ENCODE assay signal across 17 cellular contexts in the genomic region with DNA sequence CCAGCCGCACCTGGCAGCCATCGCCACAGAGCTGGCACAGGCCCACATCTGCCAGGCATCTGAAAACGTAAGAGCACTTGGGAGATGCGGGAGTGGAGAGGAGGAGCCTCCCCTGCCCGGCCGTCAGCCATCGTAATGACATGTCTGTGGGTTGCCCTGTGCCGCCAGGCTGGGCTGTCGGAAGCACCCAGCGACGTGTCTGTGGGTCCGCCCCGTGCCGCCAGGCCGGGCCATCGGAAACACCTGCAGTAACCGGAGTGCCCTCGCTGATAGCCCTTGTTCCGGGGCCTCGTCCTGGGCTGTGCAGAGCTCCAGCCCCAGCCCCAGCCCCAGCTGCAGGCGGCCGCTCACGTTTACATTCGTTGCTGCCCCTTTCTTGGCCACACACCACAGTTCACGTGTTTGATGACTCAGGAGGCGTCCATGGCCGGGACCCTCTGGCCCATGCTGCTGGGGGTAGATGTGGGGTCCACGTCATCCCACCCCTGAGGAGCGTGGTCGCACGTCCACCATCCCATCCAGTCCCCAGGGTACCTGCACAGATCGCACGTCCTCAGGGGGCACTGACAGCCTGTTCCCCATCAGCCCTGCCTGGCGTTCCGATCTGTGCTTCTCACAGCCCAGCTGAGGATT.
"Had no signal": no experiment of that assay in that cellular context is flagged by ENCODE, and none has a peak within 500 bp of the region (broad histone marks: within the 10 kb centered on the region; RNA-seq: fewer than 3 reads in every experiment).

No MANE protein-coding gene starts in this region.

- H3K4me3 ChIP-seq: body of pancreas, coronary artery, esophagus squamous epithelium, tibial artery had no signal

- H3K4me3 Mint-ChIP-seq: activated naive CD4-positive, alpha-beta T cell treated with anti-CD3 and anti-CD28 coated beads, Interleukin-2, amount 10 ng/mL, durations not matched to agents 7 days and 5 days; activated T-helper 17 cell treated with anti-CD3 and anti-CD28 coated beads, Interleukin-2, amount 50 U/mL, for 72 hours; nephron progenitor cell; stimulated activated effector memory CD8-positive, alpha-beta T cell treated with anti-CD3 and anti-CD28 coated beads, Interleukin-12 subunit alpha, Interleukin-12 subunit beta, amount 100 ng/mL, for 72 hours; T-helper 2 cell treated with Interferon-gamma antibody and Interleukin-4, amounts not matched to agents 5 μg/mL and 100 μg/mL, for 36 hours had no signal

- H3K27ac Mint-ChIP-seq: activated naive CD4-positive, alpha-beta T cell treated with anti-CD3 and anti-CD28 coated beads, Interleukin-2, amount 10 ng/mL, durations not matched to agents 7 days and 5 days; activated T-helper 17 cell treated with anti-CD3 and anti-CD28 coated beads, Interleukin-2, amount 50 U/mL, for 72 hours; nephron progenitor cell; stimulated activated effector memory CD8-positive, alpha-beta T cell treated with anti-CD3 and anti-CD28 coated beads, Interleukin-12 subunit alpha, Interleukin-12 subunit beta, amount 100 ng/mL, for 72 hours; T-helper 2 cell treated with Interferon-gamma antibody and Interleukin-4, amounts not matched to agents 5 μg/mL and 100 μg/mL, for 36 hours had no signal

- H3K9me3 Mint-ChIP-seq: activated naive CD4-positive, alpha-beta T cell treated with anti-CD3 and anti-CD28 coated beads, Interleukin-2, amount 10 ng/mL, durations not matched to agents 7 days and 5 days; activated T-helper 17 cell treated with anti-CD3 and anti-CD28 coated beads, Interleukin-2, amount 50 U/mL, for 72 hours; nephron progenitor cell; stimulated activated effector memory CD8-positive, alpha-beta T cell treated with anti-CD3 and anti-CD28 coated beads, Interleukin-12 subunit alpha, Interleukin-12 subunit beta, amount 100 ng/mL, for 72 hours; T-helper 2 cell treated with Interferon-gamma antibody and Interleukin-4, amounts not matched to agents 5 μg/mL and 100 μg/mL, for 36 hours had no signal

- H3K27me3 Mint-ChIP-seq: activated naive CD4-positive, alpha-beta T cell treated with anti-CD3 and anti-CD28 coated beads, Interleukin-2, amount 10 ng/mL, durations not matched to agents 7 days and 5 days; activated T-helper 17 cell treated with anti-CD3 and anti-CD28 coated beads, Interleukin-2, amount 50 U/mL, for 72 hours had no signal

- DNase-seq: activated naive CD4-positive, alpha-beta T cell treated with anti-CD3 and anti-CD28 coated beads, Interleukin-2, amount 10 ng/mL, durations not matched to agents 7 days and 5 days; activated T-cell treated with anti-CD3 and anti-CD28 coated beads for 4 hours; amniotic stem cell; body of pancreas; central memory CD4-positive, alpha-beta T cell; esophagus squamous epithelium; hypothalamus; kidney glomerular epithelial cell; nephron progenitor cell; stimulated activated CD4-positive, alpha-beta T cell treated with anti-CD3 and anti-CD28 coated beads, Interleukin-12 subunit alpha, Interleukin-12 subunit beta, amount 100 ng/mL, for 4 hours; stimulated activated CD4-positive, alpha-beta T cell treated with anti-CD3 and anti-CD28 coated beads, Interleukin-2, amount 100 ng/mL, for 24 hours had no signal

- H3K27me3 ChIP-seq: body of pancreas, esophagus squamous epithelium, tibial artery had no signal

- H3K4me1 Mint-ChIP-seq: activated T-helper 17 cell treated with anti-CD3 and anti-CD28 coated beads, Interleukin-2, amount 50 U/mL, for 72 hours; stimulated activated effector memory CD8-positive, alpha-beta T cell treated with anti-CD3 and anti-CD28 coated beads, Interleukin-12 subunit alpha, Interleukin-12 subunit beta, amount 100 ng/mL, for 72 hours had no signal

- H3K4me1 ChIP-seq: body of pancreas, esophagus squamous epithelium, tibial artery had no signal

- H3K9me3 ChIP-seq: body of pancreas, esophagus squamous epithelium, tibial artery had no signal

- ATAC-seq: activated CD4-positive, CD25-positive, alpha-beta regulatory T cell treated with anti-CD3 and anti-CD28 coated beads, Interleukin-2, amount 50 U/mL, for 24 hours; activated T-helper 17 cell treated with anti-CD3 and anti-CD28 coated beads, Interleukin-2, amount 50 U/mL, for 72 hours; body of pancreas; stimulated activated effector memory CD8-positive, alpha-beta T cell treated with anti-CD3 and anti-CD28 coated beads, Interleukin-12 subunit alpha, Interleukin-12 subunit beta, amount 100 ng/mL, for 72 hours had no signal

- H3K27ac ChIP-seq: body of pancreas, coronary artery, esophagus squamous epithelium, tibial artery had no signal
